ENCODE assay signal across 22 cellular contexts in genomic region chr3:21020681-21021080, GRCh38.
"Had no signal": no experiment of that assay in that cellular context is flagged by ENCODE, and none has a peak within 500 bp of the region (broad histone marks: within the 10 kb centered on the region; RNA-seq: fewer than 3 reads in every experiment).

No MANE protein-coding gene starts in this region.

- H3K36me3 Mint-ChIP-seq: activated naive CD4-positive, alpha-beta T cell treated with anti-CD3 and anti-CD28 coated beads, Interleukin-2, amount 50 U/mL, for 24 hours had no signal

- H3K27me3 Mint-ChIP-seq: activated naive CD4-positive, alpha-beta T cell treated with anti-CD3 and anti-CD28 coated beads, Interleukin-2, amount 50 U/mL, for 24 hours; dendritic cell treated with granulocyte-macrophage colony-stimulating factor and Interleukin-4, amounts not matched to agents 40 ng/mL and 50 ng/mL, for 4 days had no signal

- DNase-seq: activated CD4-positive, alpha-beta T cell treated with anti-CD3 and anti-CD28 coated beads for 1 hour; activated CD4-positive, alpha-beta T cell treated with anti-CD3 and anti-CD28 coated beads, Interleukin-2, amount 50 U/mL, for 1 hour; activated CD8-positive, alpha-beta T cell treated with anti-CD3 and anti-CD28 coated beads, Interleukin-2, amount 10 ng/mL, durations not matched to agents 7 days and 5 days; activated gamma-delta T cell treated with Interleukin-2 at 50 U/mL for 16 hours; activated T-cell treated with anti-CD3 and anti-CD28 coated beads, Interleukin-2, amount 50 U/mL, for 1 hour; anterior cingulate cortex; body of pancreas; effector CD4-positive, alpha-beta T cell; foreskin melanocyte; head of caudate nucleus; hypothalamus; left ventricle myocardium superior; pancreas; psoas muscle; right cardiac atrium; stimulated activated CD4-positive, alpha-beta T cell treated with anti-CD3 and anti-CD28 coated beads, Interleukin-4, amount 100 ng/mL, for 4 hours; stimulated activated naive CD8-positive, alpha-beta T cell treated with anti-CD3 and anti-CD28 coated beads, Interleukin-15, Interleukin-2, amounts not matched to agents 100 U/mL and 50 U/mL, for 24 hours; upper lobe of right lung had no signal

- H3K27ac Mint-ChIP-seq: activated CD8-positive, alpha-beta T cell treated with anti-CD3 and anti-CD28 coated beads, Interleukin-2, amount 10 ng/mL, durations not matched to agents 7 days and 5 days; activated naive CD4-positive, alpha-beta T cell treated with anti-CD3 and anti-CD28 coated beads, Interleukin-2, amount 50 U/mL, for 24 hours; dendritic cell treated with granulocyte-macrophage colony-stimulating factor and Interleukin-4, amounts not matched to agents 40 ng/mL and 50 ng/mL, for 4 days; nephron; T-helper 2 cell treated with Interferon-gamma antibody and Interleukin-4, amounts not matched to agents 5 μg/mL and 100 μg/mL, for 36 hours had no signal

- H3K4me3 Mint-ChIP-seq: activated CD8-positive, alpha-beta T cell treated with anti-CD3 and anti-CD28 coated beads, Interleukin-2, amount 10 ng/mL, durations not matched to agents 7 days and 5 days; activated naive CD4-positive, alpha-beta T cell treated with anti-CD3 and anti-CD28 coated beads, Interleukin-2, amount 50 U/mL, for 24 hours; dendritic cell treated with granulocyte-macrophage colony-stimulating factor and Interleukin-4, amounts not matched to agents 40 ng/mL and 50 ng/mL, for 4 days; nephron; T-helper 2 cell treated with Interferon-gamma antibody and Interleukin-4, amounts not matched to agents 5 μg/mL and 100 μg/mL, for 36 hours had no signal

- H3K4me3 ChIP-seq: body of pancreas, pancreas, psoas muscle, upper lobe of right lung had no signal

- H3K9me3 Mint-ChIP-seq: activated naive CD4-positive, alpha-beta T cell treated with anti-CD3 and anti-CD28 coated beads, Interleukin-2, amount 50 U/mL, for 24 hours had no signal

- H3K4me1 Mint-ChIP-seq: activated naive CD4-positive, alpha-beta T cell treated with anti-CD3 and anti-CD28 coated beads, Interleukin-2, amount 50 U/mL, for 24 hours; nephron had no signal

- ATAC-seq: activated CD8-positive, alpha-beta T cell treated with anti-CD3 and anti-CD28 coated beads, Interleukin-2, amount 10 ng/mL, durations not matched to agents 7 days and 5 days; body of pancreas; pancreas; psoas muscle; right cardiac atrium; stimulated activated naive CD8-positive, alpha-beta T cell treated with anti-CD3 and anti-CD28 coated beads, Interleukin-15, Interleukin-2, amounts not matched to agents 100 U/mL and 50 U/mL, for 24 hours; upper lobe of right lung had no signal
